Comparison of ENCODE assay signal across 1 cellular context in the genomic region with DNA sequence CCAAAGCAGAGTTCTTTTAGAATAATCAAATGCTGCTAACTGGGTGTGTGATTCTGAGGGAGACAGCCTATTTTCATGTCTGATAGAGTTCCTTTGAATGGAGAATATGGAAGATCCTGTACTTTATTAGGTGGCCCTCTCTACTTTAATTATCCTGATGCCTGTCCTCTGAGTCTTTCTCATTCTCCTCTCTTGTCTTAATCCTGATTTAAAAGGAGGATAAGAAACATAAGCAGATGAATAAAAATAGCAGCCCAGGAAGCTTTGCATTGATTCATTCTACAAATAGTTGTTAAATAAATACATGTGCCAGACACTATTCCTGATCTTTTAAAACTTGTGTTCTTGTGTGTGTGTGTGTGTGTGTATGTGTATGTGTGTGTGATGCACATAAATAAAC.
TF ChIP-seq lines count a peak whose summit lies in the region.

No MANE protein-coding gene starts in this region.

TF ChIP-seq in SK-N-SH treated with all-trans-retinoic acid at 6 μM for 48 hours, 23 proteins besides CTCF, POLR2A, EP300 and RAD21 (continued from another document):
- TF ChIP-seq ZNF70 (CRISPR knock-in tag; IDR thresholded peaks at IDR 0.05) (no peak), ESRRG (CRISPR knock-in tag; IDR thresholded peaks at IDR 0.05) (no peak), TCF4 (CRISPR knock-in tag; IDR thresholded peaks at IDR 0.05; ENCODE audit: borderline replicate concordance) (no peak), ISL1 (CRISPR knock-in tag; IDR thresholded peaks at IDR 0.05) (no peak), ZNF565 (CRISPR knock-in tag; conservative IDR thresholded peaks at IDR 0.05; ENCODE audit: low read depth) (no peak), PPARA (CRISPR knock-in tag; IDR thresholded peaks at IDR 0.05; ENCODE audit: borderline replicate concordance) (no peak), ZFP3 (CRISPR knock-in tag; IDR thresholded peaks at IDR 0.05) (no peak), BACH2 (CRISPR knock-in tag; IDR thresholded peaks at IDR 0.05; ENCODE audit: borderline replicate concordance) (no peak), ZC3H10 (CRISPR knock-in tag; IDR thresholded peaks at IDR 0.05) (no peak), TOX (CRISPR knock-in tag; IDR thresholded peaks at IDR 0.05; ENCODE audit: borderline replicate concordance) (no peak), CSRNP3 (CRISPR knock-in tag; IDR thresholded peaks at IDR 0.05) (no peak)
- TF ChIP-seq, protein P1, sequence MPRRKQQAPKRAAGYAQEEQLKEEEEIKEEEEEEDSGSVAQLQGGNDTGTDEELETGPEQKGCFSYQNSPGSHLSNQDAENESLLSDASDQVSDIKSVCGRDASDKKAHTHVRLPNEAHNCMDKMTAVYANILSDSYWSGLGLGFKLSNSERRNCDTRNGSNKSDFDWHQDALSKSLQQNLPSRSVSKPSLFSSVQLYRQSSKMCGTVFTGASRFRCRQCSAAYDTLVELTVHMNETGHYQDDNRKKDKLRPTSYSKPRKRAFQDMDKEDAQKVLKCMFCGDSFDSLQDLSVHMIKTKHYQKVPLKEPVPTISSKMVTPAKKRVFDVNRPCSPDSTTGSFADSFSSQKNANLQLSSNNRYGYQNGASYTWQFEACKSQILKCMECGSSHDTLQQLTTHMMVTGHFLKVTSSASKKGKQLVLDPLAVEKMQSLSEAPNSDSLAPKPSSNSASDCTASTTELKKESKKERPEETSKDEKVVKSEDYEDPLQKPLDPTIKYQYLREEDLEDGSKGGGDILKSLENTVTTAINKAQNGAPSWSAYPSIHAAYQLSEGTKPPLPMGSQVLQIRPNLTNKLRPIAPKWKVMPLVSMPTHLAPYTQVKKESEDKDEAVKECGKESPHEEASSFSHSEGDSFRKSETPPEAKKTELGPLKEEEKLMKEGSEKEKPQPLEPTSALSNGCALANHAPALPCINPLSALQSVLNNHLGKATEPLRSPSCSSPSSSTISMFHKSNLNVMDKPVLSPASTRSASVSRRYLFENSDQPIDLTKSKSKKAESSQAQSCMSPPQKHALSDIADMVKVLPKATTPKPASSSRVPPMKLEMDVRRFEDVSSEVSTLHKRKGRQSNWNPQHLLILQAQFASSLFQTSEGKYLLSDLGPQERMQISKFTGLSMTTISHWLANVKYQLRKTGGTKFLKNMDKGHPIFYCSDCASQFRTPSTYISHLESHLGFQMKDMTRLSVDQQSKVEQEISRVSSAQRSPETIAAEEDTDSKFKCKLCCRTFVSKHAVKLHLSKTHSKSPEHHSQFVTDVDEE (CRISPR knock-in tag; IDR thresholded peaks at IDR 0.05) = no peak
- TF ChIP-seq, protein P2, sequence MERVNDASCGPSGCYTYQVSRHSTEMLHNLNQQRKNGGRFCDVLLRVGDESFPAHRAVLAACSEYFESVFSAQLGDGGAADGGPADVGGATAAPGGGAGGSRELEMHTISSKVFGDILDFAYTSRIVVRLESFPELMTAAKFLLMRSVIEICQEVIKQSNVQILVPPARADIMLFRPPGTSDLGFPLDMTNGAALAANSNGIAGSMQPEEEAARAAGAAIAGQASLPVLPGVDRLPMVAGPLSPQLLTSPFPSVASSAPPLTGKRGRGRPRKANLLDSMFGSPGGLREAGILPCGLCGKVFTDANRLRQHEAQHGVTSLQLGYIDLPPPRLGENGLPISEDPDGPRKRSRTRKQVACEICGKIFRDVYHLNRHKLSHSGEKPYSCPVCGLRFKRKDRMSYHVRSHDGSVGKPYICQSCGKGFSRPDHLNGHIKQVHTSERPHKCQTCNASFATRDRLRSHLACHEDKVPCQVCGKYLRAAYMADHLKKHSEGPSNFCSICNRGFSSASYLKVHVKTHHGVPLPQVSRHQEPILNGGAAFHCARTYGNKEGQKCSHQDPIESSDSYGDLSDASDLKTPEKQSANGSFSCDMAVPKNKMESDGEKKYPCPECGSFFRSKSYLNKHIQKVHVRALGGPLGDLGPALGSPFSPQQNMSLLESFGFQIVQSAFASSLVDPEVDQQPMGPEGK (CRISPR knock-in tag; IDR thresholded peaks at IDR 0.05; ENCODE audit: borderline replicate concordance) = no peak
